ENCODE assay signal across 12 cellular contexts in the genomic region with DNA sequence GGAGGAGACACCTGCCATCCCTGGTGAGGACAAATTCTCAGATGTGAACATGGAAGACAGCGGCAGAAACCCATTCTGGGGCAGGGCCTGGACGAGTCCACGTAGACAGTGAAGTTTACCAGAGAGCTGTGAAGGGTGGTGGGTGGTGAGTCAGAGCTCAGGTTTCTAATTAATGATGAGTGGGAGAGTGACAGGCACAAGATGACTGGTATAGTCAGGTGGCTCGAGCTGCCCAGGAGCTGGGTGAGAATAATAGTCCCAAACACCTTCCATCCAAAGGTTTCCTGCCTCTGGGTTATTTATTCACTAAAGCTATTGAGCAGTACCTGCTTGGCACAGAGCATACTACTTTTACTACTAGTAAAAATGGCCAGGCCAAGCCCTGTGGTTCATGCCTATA. TPM values are rescaled to one million over a fixed set of nuclear protein-coding genes. Genes with fewer than 3 reads are reported as not detected.
DNase-seq lines count a peak whose midpoint lies in the region; ATAC-seq and TF ChIP-seq lines count a peak whose summit lies in the region.
"Had no signal": no experiment of that assay in that cellular context is flagged by ENCODE, and none has a peak within 500 bp of the region (broad histone marks: within the 10 kb centered on the region; RNA-seq: fewer than 3 reads in every experiment).

No MANE protein-coding gene starts in this region.

- POLR2A ChIA-PET in SK-N-SH (lab: Yijun Ruan, JAX) = no interaction called here

- no peak overlapping the region for H3K27ac ChIP-seq in SK-N-SH (ENCODE audit: low read depth in 2 of 2, low read length in 1 of 2)
- H3K27ac ChIP-seq in substantia nigra (ENCODE audit: low read depth, low read length, poor library complexity, severe bottlenecking) = no peak overlapping the region
- H3K27ac ChIP-seq: GM23248, spleen had no signal

- H3K4me2 ChIP-seq in SK-N-SH = no peak overlapping the region

- no peaks in the 10 kb centered on the region for H3K36me3 ChIP-seq in SK-N-SH (replicated peaks in 1 of 2; ENCODE audit: control insufficient read depth in 1 of 2, insufficient read depth in 2 of 2, low read length in 1 of 2)
- H3K36me3 ChIP-seq: spleen had no signal

- H3K9ac ChIP-seq in SK-N-SH = no peak overlapping the region
- H3K9ac ChIP-seq: GM23248 had no signal

- H3K27me3 ChIP-seq in SK-N-SH (ENCODE audit: insufficient read depth) = no peaks in the 10 kb centered on the region
- H3K27me3 ChIP-seq: spleen had no signal

- no peaks in the 10 kb centered on the region for H3K9me2 ChIP-seq in SK-N-SH

- H3K9me3 ChIP-seq in SK-N-SH = no peaks in the 10 kb centered on the region
- H3K9me3 ChIP-seq: spleen had no signal

- DNase-seq in ELR (ENCODE audit: low read depth) (peak; percentile 29), SK-N-SH (no peak), left kidney (ENCODE audit: low read depth, low spot score) (peak; percentile 64), globus pallidus (ENCODE audit: low spot score) (no peak), 8988T (no peak), substantia nigra (lab: John Stamatoyannopoulos, UW) (no peak), NCI-H82 (lab: John Stamatoyannopoulos, UW) (no peak)
- DNase-seq: GM23248, hippocampal formation, NCI-H1048 had no signal

- WGBS in SK-N-SH (ENCODE audit: low lambda C conversion rate) = 63% methylated on average over 4 of the region's 4 CpGs

- no peak overlapping the region for H2AFZ ChIP-seq in SK-N-SH (ENCODE audit: low read depth)
- H2AFZ ChIP-seq: GM23248 had no signal

- ATAC-seq in GM21619 (IDR thresholded peaks at IDR 0.05; ENCODE audit: unreplicated experiment) = peak; percentile 57

- H3K4me1 ChIP-seq in SK-N-SH (ENCODE audit: control insufficient read depth in 1 of 2, insufficient read depth in 2 of 2, low read depth in 1 of 2, low read length in 1 of 2) = peaks cover 0 to 2% of the 10 kb centered on the region in 2 experiments; a peak in 1 of 4 replicates

- H3K79me2 ChIP-seq in SK-N-SH (ENCODE audit: insufficient read depth) = no peaks in the 10 kb centered on the region

- H3F3A ChIP-seq in SK-N-SH (replicated peaks; ENCODE audit: insufficient read depth) = no peaks in the 10 kb centered on the region

- TF ChIP-seq RAD21 in SK-N-SH (IDR thresholded peaks at IDR 0.05; ENCODE audit: low read length) = no peak

- no peak for TF ChIP-seq EP300 in SK-N-SH (IDR thresholded peaks at IDR 0.05; ENCODE audit: borderline replicate concordance in 1 of 2, low read depth in 1 of 2, low read length in 1 of 2)

- CTCF ChIA-PET in SK-N-SH (lab: Yijun Ruan, JAX) = interaction anchor here (0.9 to 2.0 kb wide), 4 partner anchors 9 to 107 kb away, joined by 3 to 7 read pairs (median 4); a partner anchor contains a TSS

- H4K20me1 ChIP-seq in SK-N-SH (ENCODE audit: insufficient read depth) = no peaks in the 10 kb centered on the region

- no peak overlapping the region for H3K4me3 ChIP-seq in SK-N-SH (ENCODE audit: low read depth in 2 of 2, low read length in 1 of 2)
- H3K4me3 ChIP-seq: GM23248, spleen had no signal

- no peak for TF ChIP-seq CTCF in SK-N-SH (IDR thresholded peaks at IDR 0.05)

TF ChIP-seq in SK-N-SH, 30 proteins besides CTCF, POLR2A, EP300 and RAD21:
- TF ChIP-seq RXRA (IDR thresholded peaks at IDR 0.05; ENCODE audit: borderline replicate concordance, low read depth) = no peak
- TF ChIP-seq, protein P1, sequence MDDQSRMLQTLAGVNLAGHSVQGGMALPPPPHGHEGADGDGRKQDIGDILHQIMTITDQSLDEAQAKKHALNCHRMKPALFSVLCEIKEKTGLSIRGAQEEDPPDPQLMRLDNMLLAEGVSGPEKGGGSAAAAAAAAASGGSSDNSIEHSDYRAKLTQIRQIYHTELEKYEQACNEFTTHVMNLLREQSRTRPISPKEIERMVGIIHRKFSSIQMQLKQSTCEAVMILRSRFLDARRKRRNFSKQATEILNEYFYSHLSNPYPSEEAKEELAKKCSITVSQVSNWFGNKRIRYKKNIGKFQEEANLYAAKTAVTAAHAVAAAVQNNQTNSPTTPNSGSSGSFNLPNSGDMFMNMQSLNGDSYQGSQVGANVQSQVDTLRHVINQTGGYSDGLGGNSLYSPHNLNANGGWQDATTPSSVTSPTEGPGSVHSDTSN (IDR thresholded peaks at IDR 0.05) = 0 out of 2 replicates have a peak, but pooled peaks have one; percentile 11
- TF ChIP-seq GATA2 (CRISPR knock-in tag; IDR thresholded peaks at IDR 0.05) = no peak

RNA-seq across cellular contexts. Expression of a gene that starts 6.0 kb away (rescaled TPM):
- 0.02 and 0.08 TPM in 2 replicates for polyA plus RNA-seq in SK-N-SH (2012; rRNA removed)
- 0.04 and 0.08 TPM in 2 replicates for polyA plus RNA-seq in SK-N-SH (2012; cell fraction: cytosol; rRNA removed)
- polyA plus RNA-seq in SK-N-SH (2012; cell fraction: nucleus; rRNA removed) = 0.02 and 0.07 TPM in 2 replicates

Comparison
In these comparisons a context has a peak if more than half of its experiments do, and no peak if none do; other contexts are left out.
1. DNase-seq: peak in ELR (single experiment) and left kidney (single experiment); none in SK-N-SH (single experiment), globus pallidus (single experiment), 8988T (single experiment), substantia nigra (0 of 49) and NCI-H82 (single experiment).